Comparison of ENCODE assay signal across 1 cellular context in genomic region chr2:264493-265468, GRCh38.
TF ChIP-seq lines count a peak whose summit lies in the region.

Gene ACP1 (plus strand): TSS chr2:264947. CDS start chr2:264965, 18 bp downstream.

TF ChIP-seq in HepG2, 621 proteins besides CTCF, POLR2A, EP300 and RAD21 (continued from another document and continues in another):
- TF ChIP-seq MNT (IDR thresholded peaks at IDR 0.05) (peak; percentile 78), HOXA3 (CRISPR knock-in tag; IDR thresholded peaks at IDR 0.05) (peak; percentile 91), ZNF550 (CRISPR knock-in tag; IDR thresholded peaks at IDR 0.05; ENCODE audit: borderline replicate concordance) (0 out of 2 replicates have a peak, but pooled peaks have one; percentile 82), MEIS1 (CRISPR knock-in tag; IDR thresholded peaks at IDR 0.05; ENCODE audit: borderline replicate concordance) (peak; percentile 29; the same call in 1 of the 2 replicates), KLF12 (CRISPR knock-in tag; IDR thresholded peaks at IDR 0.05; ENCODE audit: borderline replicate concordance) (no peak), ZNF552 (CRISPR knock-in tag; IDR thresholded peaks at IDR 0.05; ENCODE audit: borderline replicate concordance) (no peak; the same call in 1 of the 2 replicates), HHEX (CRISPR knock-in tag; IDR thresholded peaks at IDR 0.05) (no peak), MZF1 (CRISPR knock-in tag; IDR thresholded peaks at IDR 0.05; ENCODE audit: borderline replicate concordance) (no peak), ZBTB8A (CRISPR knock-in tag; IDR thresholded peaks at IDR 0.05; ENCODE audit: borderline replicate concordance, low read depth) (no peak), ZNF569 (CRISPR knock-in tag; IDR thresholded peaks at IDR 0.05; ENCODE audit: borderline replicate concordance) (no peak), RFX3 (CRISPR knock-in tag; IDR thresholded peaks at IDR 0.05) (no peak), ZNF615 (CRISPR knock-in tag; IDR thresholded peaks at IDR 0.05; ENCODE audit: borderline replicate concordance) (no peak), KLF16 (CRISPR knock-in tag; IDR thresholded peaks at IDR 0.05) (no peak), SNRNP70 (IDR thresholded peaks at IDR 0.05; ENCODE audit: low read depth, low read length) (no peak), ZNF17 (CRISPR knock-in tag; IDR thresholded peaks at IDR 0.05) (no peak), FLYWCH1 (CRISPR knock-in tag; IDR thresholded peaks at IDR 0.05) (no peak), KLF13 (CRISPR knock-in tag; IDR thresholded peaks at IDR 0.05) (no peak), CCDC6 (CRISPR knock-in tag; IDR thresholded peaks at IDR 0.05) (no peak; the same call in 1 of the 2 replicates), GATA4 (IDR thresholded peaks at IDR 0.05; ENCODE audit: borderline replicate concordance, low read depth) (peak; percentile 70; the same call in 1 of the 2 replicates), NR2F1 (CRISPR knock-in tag; IDR thresholded peaks at IDR 0.05) (no peak), REXO4 (CRISPR knock-in tag; IDR thresholded peaks at IDR 0.05; ENCODE audit: borderline replicate concordance) (no peak), MAFK (conservative IDR thresholded peaks at IDR 0.05 in 1 of 2, IDR thresholded peaks at IDR 0.05 in 1 of 2; ENCODE audit: low read length in 2 of 2) (0 out of 4 replicates have a peak, but pooled peaks of 1 of the 2 experiments have one; percentile 6), NFKBIZ (CRISPR knock-in tag; IDR thresholded peaks at IDR 0.05) (no peak), ZSCAN22 (CRISPR knock-in tag; IDR thresholded peaks at IDR 0.05) (no peak), MEIS2 (CRISPR knock-in tag; IDR thresholded peaks at IDR 0.05) (peak; percentile 15; the same call in 1 of the 2 replicates), BORCS8-MEF2B (CRISPR knock-in tag; IDR thresholded peaks at IDR 0.05) (peak; percentile 97), ZNF430 (CRISPR knock-in tag; IDR thresholded peaks at IDR 0.05) (0 out of 2 replicates have a peak, but pooled peaks have one; percentile 62), HDAC2 (CRISPR knock-in tag; IDR thresholded peaks at IDR 0.05) (peak; percentile 66), HOXD1 (CRISPR knock-in tag; IDR thresholded peaks at IDR 0.05) (no peak), MXD3 (CRISPR knock-in tag; IDR thresholded peaks at IDR 0.05) (peak; percentile 93), GRHL1 (CRISPR knock-in tag; conservative IDR thresholded peaks at IDR 0.05) (no peak), MATR3 (CRISPR knock-in tag; IDR thresholded peaks at IDR 0.05) (no peak), PBX2 (CRISPR knock-in tag; IDR thresholded peaks at IDR 0.05) (no peak), ZMYM4 (CRISPR knock-in tag; IDR thresholded peaks at IDR 0.05) (peak; percentile 79), KAT7 (CRISPR knock-in tag; IDR thresholded peaks at IDR 0.05; ENCODE audit: borderline replicate concordance) (peak; percentile 82; the same call in 1 of the 2 replicates), RELA (CRISPR knock-in tag; IDR thresholded peaks at IDR 0.05) (no peak), ZNF354B (CRISPR knock-in tag; IDR thresholded peaks at IDR 0.05) (0 out of 2 replicates have a peak, but pooled peaks have one; percentile 20), NR3C1 (CRISPR knock-in tag; IDR thresholded peaks at IDR 0.05) (no peak)
- TF ChIP-seq, protein P1, sequence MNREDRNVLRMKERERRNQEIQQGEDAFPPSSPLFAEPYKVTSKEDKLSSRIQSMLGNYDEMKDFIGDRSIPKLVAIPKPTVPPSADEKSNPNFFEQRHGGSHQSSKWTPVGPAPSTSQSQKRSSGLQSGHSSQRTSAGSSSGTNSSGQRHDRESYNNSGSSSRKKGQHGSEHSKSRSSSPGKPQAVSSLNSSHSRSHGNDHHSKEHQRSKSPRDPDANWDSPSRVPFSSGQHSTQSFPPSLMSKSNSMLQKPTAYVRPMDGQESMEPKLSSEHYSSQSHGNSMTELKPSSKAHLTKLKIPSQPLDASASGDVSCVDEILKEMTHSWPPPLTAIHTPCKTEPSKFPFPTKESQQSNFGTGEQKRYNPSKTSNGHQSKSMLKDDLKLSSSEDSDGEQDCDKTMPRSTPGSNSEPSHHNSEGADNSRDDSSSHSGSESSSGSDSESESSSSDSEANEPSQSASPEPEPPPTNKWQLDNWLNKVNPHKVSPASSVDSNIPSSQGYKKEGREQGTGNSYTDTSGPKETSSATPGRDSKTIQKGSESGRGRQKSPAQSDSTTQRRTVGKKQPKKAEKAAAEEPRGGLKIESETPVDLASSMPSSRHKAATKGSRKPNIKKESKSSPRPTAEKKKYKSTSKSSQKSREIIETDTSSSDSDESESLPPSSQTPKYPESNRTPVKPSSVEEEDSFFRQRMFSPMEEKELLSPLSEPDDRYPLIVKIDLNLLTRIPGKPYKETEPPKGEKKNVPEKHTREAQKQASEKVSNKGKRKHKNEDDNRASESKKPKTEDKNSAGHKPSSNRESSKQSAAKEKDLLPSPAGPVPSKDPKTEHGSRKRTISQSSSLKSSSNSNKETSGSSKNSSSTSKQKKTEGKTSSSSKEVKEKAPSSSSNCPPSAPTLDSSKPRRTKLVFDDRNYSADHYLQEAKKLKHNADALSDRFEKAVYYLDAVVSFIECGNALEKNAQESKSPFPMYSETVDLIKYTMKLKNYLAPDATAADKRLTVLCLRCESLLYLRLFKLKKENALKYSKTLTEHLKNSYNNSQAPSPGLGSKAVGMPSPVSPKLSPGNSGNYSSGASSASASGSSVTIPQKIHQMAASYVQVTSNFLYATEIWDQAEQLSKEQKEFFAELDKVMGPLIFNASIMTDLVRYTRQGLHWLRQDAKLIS (CRISPR knock-in tag; IDR thresholded peaks at IDR 0.05), result peak; percentile 51; the same call in 1 of the 2 replicates
- TF ChIP-seq, protein P2, sequence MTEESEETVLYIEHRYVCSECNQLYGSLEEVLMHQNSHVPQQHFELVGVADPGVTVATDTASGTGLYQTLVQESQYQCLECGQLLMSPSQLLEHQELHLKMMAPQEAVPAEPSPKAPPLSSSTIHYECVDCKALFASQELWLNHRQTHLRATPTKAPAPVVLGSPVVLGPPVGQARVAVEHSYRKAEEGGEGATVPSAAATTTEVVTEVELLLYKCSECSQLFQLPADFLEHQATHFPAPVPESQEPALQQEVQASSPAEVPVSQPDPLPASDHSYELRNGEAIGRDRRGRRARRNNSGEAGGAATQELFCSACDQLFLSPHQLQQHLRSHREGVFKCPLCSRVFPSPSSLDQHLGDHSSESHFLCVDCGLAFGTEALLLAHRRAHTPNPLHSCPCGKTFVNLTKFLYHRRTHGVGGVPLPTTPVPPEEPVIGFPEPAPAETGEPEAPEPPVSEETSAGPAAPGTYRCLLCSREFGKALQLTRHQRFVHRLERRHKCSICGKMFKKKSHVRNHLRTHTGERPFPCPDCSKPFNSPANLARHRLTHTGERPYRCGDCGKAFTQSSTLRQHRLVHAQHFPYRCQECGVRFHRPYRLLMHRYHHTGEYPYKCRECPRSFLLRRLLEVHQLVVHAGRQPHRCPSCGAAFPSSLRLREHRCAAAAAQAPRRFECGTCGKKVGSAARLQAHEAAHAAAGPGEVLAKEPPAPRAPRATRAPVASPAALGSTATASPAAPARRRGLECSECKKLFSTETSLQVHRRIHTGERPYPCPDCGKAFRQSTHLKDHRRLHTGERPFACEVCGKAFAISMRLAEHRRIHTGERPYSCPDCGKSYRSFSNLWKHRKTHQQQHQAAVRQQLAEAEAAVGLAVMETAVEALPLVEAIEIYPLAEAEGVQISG (CRISPR knock-in tag; IDR thresholded peaks at IDR 0.05), result peak; percentile 82
- TF ChIP-seq, protein P3, sequence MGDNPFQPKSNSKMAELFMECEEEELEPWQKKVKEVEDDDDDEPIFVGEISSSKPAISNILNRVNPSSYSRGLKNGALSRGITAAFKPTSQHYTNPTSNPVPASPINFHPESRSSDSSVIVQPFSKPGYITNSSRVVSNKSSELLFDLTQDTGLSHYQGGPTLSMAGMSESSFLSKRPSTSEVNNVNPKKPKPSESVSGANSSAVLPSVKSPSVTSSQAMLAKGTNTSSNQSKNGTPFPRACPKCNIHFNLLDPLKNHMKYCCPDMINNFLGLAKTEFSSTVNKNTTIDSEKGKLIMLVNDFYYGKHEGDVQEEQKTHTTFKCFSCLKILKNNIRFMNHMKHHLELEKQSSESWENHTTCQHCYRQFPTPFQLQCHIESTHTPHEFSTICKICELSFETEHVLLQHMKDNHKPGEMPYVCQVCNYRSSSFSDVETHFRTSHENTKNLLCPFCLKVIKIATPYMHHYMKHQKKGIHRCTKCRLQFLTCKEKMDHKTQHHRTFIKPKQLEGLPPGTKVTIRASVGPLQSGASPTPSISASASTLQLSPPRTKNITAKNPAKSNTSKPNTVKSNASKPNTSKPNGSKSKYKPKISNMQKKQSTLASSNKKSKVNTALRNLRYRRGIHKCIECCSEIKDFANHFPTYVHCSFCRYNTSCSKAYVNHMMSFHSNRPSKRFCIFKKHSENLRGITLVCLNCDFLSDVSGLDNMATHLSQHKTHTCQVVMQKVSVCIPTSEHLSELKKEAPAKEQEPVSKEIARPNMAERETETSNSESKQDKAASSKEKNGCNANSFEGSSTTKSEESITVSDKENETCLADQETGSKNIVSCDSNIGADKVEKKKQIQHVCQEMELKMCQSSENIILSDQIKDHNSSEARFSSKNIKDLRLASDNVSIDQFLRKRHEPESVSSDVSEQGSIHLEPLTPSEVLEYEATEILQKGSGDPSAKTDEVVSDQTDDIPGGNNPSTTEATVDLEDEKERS (CRISPR knock-in tag; IDR thresholded peaks at IDR 0.05), result peak; percentile 61; the same call in 1 of the 2 replicates
- TF ChIP-seq, protein P4, sequence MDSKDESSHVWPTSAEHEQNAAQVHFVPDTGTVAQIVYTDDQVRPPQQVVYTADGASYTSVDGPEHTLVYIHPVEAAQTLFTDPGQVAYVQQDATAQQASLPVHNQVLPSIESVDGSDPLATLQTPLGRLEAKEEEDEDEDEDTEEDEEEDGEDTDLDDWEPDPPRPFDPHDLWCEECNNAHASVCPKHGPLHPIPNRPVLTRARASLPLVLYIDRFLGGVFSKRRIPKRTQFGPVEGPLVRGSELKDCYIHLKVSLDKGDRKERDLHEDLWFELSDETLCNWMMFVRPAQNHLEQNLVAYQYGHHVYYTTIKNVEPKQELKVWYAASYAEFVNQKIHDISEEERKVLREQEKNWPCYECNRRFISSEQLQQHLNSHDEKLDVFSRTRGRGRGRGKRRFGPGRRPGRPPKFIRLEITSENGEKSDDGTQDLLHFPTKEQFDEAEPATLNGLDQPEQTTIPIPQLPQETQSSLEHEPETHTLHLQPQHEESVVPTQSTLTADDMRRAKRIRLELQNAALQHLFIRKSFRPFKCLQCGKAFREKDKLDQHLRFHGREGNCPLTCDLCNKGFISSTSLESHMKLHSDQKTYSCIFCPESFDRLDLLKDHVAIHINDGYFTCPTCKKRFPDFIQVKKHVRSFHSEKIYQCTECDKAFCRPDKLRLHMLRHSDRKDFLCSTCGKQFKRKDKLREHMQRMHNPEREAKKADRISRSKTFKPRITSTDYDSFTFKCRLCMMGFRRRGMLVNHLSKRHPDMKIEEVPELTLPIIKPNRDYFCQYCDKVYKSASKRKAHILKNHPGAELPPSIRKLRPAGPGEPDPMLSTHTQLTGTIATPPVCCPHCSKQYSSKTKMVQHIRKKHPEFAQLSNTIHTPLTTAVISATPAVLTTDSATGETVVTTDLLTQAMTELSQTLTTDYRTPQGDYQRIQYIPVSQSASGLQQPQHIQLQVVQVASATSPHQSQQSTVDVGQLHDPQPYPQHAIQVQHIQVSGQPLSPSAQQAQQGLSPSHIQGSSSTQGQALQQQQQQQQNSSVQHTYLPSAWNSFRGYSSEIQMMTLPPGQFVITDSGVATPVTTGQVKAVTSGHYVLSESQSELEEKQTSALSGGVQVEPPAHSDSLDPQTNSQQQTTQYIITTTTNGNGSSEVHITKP (CRISPR knock-in tag; IDR thresholded peaks at IDR 0.05; ENCODE audit: low read depth), result no peak
- TF ChIP-seq, protein P5, sequence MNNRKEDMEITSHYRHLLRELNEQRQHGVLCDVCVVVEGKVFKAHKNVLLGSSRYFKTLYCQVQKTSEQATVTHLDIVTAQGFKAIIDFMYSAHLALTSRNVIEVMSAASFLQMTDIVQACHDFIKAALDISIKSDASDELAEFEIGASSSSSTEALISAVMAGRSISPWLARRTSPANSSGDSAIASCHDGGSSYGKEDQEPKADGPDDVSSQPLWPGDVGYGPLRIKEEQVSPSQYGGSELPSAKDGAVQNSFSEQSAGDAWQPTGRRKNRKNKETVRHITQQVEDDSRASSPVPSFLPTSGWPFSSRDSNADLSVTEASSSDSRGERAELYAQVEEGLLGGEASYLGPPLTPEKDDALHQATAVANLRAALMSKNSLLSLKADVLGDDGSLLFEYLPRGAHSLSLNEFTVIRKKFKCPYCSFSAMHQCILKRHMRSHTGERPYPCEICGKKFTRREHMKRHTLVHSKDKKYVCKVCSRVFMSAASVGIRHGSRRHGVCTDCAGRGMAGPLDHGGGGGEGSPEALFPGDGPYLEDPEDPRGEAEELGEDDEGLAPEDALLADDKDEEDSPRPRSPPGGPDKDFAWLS (CRISPR knock-in tag; IDR thresholded peaks at IDR 0.05; ENCODE audit: borderline replicate concordance), result no peak
